Comparison of ENCODE assay signal across 1 cellular context in genomic region chr3:176347424-176348146, GRCh38.
A peak's percentile ranks its signal among the peaks of the same experiment; 100 is the strongest.
TF ChIP-seq lines count a peak whose summit lies in the region.

No MANE protein-coding gene starts in this region.

TF ChIP-seq in K562, 482 proteins besides CTCF, POLR2A, EP300 and RAD21 (continued from another document):
- TF ChIP-seq, protein P1, sequence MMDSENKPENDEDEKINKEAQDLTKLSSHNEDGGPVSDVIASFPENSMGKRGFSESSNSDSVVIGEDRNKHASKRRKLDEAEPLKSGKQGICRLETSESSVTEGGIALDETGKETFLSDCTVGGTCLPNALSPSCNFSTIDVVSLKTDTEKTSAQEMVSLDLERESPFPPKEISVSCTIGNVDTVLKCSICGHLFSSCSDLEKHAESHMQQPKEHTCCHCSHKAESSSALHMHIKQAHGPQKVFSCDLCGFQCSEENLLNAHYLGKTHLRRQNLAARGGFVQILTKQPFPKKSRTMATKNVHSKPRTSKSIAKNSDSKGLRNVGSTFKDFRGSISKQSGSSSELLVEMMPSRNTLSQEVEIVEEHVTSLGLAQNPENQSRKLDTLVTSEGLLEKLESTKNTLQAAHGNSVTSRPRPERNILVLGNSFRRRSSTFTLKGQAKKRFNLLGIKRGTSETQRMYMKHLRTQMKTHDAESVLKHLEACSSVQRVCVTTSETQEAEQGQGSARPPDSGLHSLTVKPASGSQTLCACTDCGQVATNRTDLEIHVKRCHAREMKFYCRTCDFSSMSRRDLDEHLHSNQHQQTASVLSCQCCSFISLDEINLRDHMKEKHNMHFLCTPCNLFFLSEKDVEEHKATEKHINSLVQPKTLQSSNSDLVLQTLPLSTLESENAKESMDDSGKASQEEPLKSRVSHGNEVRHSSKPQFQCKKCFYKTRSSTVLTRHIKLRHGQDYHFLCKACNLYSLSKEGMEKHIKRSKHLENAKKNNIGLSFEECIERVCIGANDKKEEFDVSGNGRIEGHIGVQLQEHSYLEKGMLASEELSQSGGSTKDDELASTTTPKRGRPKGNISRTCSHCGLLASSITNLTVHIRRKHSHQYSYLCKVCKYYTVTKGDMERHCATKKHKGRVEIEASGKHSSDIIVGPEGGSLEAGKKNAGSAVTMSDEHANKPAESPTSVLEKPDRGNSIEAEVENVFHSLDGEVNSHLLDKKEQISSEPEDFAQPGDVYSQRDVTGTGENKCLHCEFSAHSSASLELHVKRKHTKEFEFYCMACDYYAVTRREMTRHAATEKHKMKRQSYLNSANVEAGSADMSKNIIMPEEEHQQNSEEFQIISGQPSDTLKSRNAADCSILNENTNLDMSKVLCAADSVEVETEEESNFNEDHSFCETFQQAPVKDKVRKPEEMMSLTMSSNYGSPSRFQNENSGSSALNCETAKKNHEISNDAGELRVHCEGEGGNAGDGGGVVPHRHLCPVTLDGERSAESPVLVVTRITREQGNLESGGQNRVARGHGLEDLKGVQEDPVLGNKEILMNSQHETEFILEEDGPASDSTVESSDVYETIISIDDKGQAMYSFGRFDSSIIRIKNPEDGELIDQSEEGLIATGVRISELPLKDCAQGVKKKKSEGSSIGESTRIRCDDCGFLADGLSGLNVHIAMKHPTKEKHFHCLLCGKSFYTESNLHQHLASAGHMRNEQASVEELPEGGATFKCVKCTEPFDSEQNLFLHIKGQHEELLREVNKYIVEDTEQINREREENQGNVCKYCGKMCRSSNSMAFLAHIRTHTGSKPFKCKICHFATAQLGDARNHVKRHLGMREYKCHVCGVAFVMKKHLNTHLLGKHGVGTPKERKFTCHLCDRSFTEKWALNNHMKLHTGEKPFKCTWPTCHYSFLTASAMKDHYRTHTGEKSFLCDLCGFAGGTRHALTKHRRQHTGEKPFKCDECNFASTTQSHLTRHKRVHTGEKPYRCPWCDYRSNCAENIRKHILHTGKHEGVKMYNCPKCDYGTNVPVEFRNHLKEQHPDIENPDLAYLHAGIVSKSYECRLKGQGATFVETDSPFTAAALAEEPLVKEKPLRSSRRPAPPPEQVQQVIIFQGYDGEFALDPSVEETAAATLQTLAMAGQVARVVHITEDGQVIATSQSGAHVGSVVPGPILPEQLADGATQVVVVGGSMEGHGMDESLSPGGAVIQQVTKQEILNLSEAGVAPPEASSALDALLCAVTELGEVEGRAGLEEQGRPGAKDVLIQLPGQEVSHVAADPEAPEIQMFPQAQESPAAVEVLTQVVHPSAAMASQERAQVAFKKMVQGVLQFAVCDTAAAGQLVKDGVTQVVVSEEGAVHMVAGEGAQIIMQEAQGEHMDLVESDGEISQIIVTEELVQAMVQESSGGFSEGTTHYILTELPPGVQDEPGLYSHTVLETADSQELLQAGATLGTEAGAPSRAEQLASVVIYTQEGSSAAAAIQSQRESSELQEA (IDR thresholded peaks at IDR 0.05; ENCODE audit: low read depth): no peak
- TF ChIP-seq ARHGAP35 (IDR thresholded peaks at IDR 0.05; ENCODE audit: partially characterized antibody) (no peak), ZNF449 (CRISPR knock-in tag; IDR thresholded peaks at IDR 0.05) (peak; percentile 91; the same call in 1 of the 2 replicates), KAT7 (CRISPR knock-in tag; IDR thresholded peaks at IDR 0.05; ENCODE audit: borderline replicate concordance) (no peak), ZNF239 (CRISPR knock-in tag; IDR thresholded peaks at IDR 0.05) (peak; percentile 68), KLF6 (CRISPR knock-in tag; IDR thresholded peaks at IDR 0.05; ENCODE audit: borderline replicate concordance) (peak; percentile 69; the same call in 1 of the 2 replicates), ZBTB17 (CRISPR knock-in tag; IDR thresholded peaks at IDR 0.05) (peak; percentile 78), BCOR (IDR thresholded peaks at IDR 0.05) (no peak), ZNF79 (CRISPR knock-in tag; IDR thresholded peaks at IDR 0.05; ENCODE audit: low read depth) (peak; percentile 42; the same call in 1 of the 2 replicates), CREM (IDR thresholded peaks at IDR 0.05; ENCODE audit: low read depth) (no peak), ZNF830 (CRISPR knock-in tag; IDR thresholded peaks at IDR 0.05) (no peak), ZBTB12 (CRISPR knock-in tag; IDR thresholded peaks at IDR 0.05) (peak; percentile 79)
- TF ChIP-seq, protein P2, sequence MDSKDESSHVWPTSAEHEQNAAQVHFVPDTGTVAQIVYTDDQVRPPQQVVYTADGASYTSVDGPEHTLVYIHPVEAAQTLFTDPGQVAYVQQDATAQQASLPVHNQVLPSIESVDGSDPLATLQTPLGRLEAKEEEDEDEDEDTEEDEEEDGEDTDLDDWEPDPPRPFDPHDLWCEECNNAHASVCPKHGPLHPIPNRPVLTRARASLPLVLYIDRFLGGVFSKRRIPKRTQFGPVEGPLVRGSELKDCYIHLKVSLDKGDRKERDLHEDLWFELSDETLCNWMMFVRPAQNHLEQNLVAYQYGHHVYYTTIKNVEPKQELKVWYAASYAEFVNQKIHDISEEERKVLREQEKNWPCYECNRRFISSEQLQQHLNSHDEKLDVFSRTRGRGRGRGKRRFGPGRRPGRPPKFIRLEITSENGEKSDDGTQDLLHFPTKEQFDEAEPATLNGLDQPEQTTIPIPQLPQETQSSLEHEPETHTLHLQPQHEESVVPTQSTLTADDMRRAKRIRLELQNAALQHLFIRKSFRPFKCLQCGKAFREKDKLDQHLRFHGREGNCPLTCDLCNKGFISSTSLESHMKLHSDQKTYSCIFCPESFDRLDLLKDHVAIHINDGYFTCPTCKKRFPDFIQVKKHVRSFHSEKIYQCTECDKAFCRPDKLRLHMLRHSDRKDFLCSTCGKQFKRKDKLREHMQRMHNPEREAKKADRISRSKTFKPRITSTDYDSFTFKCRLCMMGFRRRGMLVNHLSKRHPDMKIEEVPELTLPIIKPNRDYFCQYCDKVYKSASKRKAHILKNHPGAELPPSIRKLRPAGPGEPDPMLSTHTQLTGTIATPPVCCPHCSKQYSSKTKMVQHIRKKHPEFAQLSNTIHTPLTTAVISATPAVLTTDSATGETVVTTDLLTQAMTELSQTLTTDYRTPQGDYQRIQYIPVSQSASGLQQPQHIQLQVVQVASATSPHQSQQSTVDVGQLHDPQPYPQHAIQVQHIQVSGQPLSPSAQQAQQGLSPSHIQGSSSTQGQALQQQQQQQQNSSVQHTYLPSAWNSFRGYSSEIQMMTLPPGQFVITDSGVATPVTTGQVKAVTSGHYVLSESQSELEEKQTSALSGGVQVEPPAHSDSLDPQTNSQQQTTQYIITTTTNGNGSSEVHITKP (IDR thresholded peaks at IDR 0.05; ENCODE audit: partially characterized antibody): peak; percentile 16
- TF ChIP-seq, protein P3, sequence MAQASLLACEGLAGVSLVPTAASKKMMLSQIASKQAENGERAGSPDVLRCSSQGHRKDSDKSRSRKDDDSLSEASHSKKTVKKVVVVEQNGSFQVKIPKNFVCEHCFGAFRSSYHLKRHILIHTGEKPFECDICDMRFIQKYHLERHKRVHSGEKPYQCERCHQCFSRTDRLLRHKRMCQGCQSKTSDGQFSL (CRISPR knock-in tag; IDR thresholded peaks at IDR 0.05): no peak
- TF ChIP-seq, protein P3 (tag; IDR thresholded peaks at IDR 0.05): peak in 1 of 2 experiments; percentile 78; a peak in 2 of 4 replicates
- TF ChIP-seq, protein P4, sequence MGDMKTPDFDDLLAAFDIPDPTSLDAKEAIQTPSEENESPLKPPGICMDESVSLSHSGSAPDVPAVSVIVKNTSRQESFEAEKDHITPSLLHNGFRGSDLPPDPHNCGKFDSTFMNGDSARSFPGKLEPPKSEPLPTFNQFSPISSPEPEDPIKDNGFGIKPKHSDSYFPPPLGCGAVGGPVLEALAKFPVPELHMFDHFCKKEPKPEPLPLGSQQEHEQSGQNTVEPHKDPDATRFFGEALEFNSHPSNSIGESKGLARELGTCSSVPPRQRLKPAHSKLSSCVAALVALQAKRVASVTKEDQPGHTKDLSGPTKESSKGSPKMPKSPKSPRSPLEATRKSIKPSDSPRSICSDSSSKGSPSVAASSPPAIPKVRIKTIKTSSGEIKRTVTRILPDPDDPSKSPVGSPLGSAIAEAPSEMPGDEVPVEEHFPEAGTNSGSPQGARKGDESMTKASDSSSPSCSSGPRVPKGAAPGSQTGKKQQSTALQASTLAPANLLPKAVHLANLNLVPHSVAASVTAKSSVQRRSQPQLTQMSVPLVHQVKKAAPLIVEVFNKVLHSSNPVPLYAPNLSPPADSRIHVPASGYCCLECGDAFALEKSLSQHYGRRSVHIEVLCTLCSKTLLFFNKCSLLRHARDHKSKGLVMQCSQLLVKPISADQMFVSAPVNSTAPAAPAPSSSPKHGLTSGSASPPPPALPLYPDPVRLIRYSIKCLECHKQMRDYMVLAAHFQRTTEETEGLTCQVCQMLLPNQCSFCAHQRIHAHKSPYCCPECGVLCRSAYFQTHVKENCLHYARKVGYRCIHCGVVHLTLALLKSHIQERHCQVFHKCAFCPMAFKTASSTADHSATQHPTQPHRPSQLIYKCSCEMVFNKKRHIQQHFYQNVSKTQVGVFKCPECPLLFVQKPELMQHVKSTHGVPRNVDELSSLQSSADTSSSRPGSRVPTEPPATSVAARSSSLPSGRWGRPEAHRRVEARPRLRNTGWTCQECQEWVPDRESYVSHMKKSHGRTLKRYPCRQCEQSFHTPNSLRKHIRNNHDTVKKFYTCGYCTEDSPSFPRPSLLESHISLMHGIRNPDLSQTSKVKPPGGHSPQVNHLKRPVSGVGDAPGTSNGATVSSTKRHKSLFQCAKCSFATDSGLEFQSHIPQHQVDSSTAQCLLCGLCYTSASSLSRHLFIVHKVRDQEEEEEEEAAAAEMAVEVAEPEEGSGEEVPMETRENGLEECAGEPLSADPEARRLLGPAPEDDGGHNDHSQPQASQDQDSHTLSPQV (IDR thresholded peaks at IDR 0.05): peak; percentile 79
- TF ChIP-seq, protein P5, sequence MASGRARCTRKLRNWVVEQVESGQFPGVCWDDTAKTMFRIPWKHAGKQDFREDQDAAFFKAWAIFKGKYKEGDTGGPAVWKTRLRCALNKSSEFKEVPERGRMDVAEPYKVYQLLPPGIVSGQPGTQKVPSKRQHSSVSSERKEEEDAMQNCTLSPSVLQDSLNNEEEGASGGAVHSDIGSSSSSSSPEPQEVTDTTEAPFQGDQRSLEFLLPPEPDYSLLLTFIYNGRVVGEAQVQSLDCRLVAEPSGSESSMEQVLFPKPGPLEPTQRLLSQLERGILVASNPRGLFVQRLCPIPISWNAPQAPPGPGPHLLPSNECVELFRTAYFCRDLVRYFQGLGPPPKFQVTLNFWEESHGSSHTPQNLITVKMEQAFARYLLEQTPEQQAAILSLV (tag; IDR thresholded peaks at IDR 0.05): 0 out of 2 replicates have a peak, but pooled peaks have one; percentile 9
